8 cellular contexts compared by ENCODE assay signal in the genomic region with DNA sequence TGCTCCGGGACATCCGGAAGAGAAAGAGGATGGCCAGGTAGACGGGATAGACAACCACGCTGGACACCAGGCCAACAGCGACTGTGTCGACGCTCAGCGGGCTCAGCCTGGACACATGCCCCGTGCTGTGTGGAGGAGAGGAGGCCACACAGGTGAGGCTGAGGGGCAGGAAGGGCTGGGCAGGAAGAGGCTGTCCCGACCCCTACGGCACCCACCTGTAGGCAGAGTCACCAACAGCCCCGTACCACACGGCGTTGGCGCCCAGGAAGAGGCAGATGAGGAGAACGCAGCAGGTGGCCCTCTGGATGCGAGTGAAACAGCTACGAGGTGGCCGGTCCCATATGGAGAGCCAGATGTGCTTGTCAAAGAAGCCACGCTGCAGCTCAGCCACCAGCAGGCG. TPM values are rescaled to one million over a fixed set of nuclear protein-coding genes. Genes with fewer than 3 reads are reported as not detected.
DNase-seq lines count a peak whose midpoint lies in the region; ATAC-seq, FAIRE-seq and TF ChIP-seq lines count a peak whose summit lies in the region.
"Not testable (repeated sequence)": the region's sequence is repeated elsewhere in the genome, so short reads cannot be mapped to it uniquely, and the experiment has no call there.
"Had no signal": no experiment of that assay in that cellular context is flagged by ENCODE, and none has a peak within 500 bp of the region (broad histone marks: within the 10 kb centered on the region; RNA-seq: fewer than 3 reads in every experiment).

Gene NPIPA8 (minus strand): TSS at position 101 of the 400 bp plus-strand sequence. CDS start 4,074 bp downstream, outside the sequence.

- not testable (repeated sequence) for H3K79me2 ChIP-seq in SK-N-SH (ENCODE audit: insufficient read depth); K562 (ENCODE audit: control insufficient read depth, insufficient read depth, low read length)

- not testable (repeated sequence) for DNase-seq in HFFc6; SK-N-SH; activated CD4-positive, alpha-beta T cell treated with anti-CD3 and anti-CD28 coated beads, Interleukin-2, amount 10 ng/mL, durations not matched to agents 7 days and 5 days; activated naive CD4-positive, alpha-beta T cell treated with anti-CD3 and anti-CD28 coated beads, Interleukin-2, amount 50 U/mL, for 72 hours (ENCODE audit: low spot score in 2 of 2); K562 (ENCODE audit: extremely low read depth in 1 of 4, low spot score in 3 of 4)

- H3K27me3 ChIP-seq in SK-N-SH (ENCODE audit: insufficient read depth); K562 (ENCODE audit: control insufficient read depth in 2 of 2, insufficient read depth in 2 of 2, low read length in 2 of 2): not testable (repeated sequence)

- not testable (repeated sequence) for ATAC-seq in activated naive CD4-positive, alpha-beta T cell treated with anti-CD3 and anti-CD28 coated beads, Interleukin-2, amount 50 U/mL, for 72 hours; K562

- not testable (repeated sequence) for H3K9me3 Mint-ChIP-seq in HFFc6; activated CD4-positive, alpha-beta T cell treated with anti-CD3 and anti-CD28 coated beads, Interleukin-2, amount 10 ng/mL, durations not matched to agents 7 days and 5 days; activated naive CD4-positive, alpha-beta T cell treated with anti-CD3 and anti-CD28 coated beads, Interleukin-2, amount 50 U/mL, for 72 hours

- H3K9me3 ChIP-seq in SK-N-SH; K562 (replicated peaks; ENCODE audit: control insufficient read depth, insufficient read depth, low read depth, low read length): not testable (repeated sequence)

- H3K4me1 ChIP-seq in SK-N-SH (ENCODE audit: control insufficient read depth in 1 of 2, insufficient read depth in 2 of 2, low read depth in 1 of 2, low read length in 1 of 2); K562 (replicated peaks in 1 of 2; ENCODE audit: control insufficient read depth in 2 of 2, insufficient read depth in 2 of 2, low read length in 2 of 2): not testable (repeated sequence)

- not testable (repeated sequence) for H3K4me1 Mint-ChIP-seq in HFFc6 (ENCODE audit: low read depth); activated CD4-positive, alpha-beta T cell treated with anti-CD3 and anti-CD28 coated beads, Interleukin-2, amount 10 ng/mL, durations not matched to agents 7 days and 5 days

- POLR2A ChIA-PET in SK-N-SH (lab: Yijun Ruan, JAX); activated CD4-positive, alpha-beta T cell treated with anti-CD3 and anti-CD28 coated beads, Interleukin-2, amount 10 ng/mL, durations not matched to agents 7 days and 5 days (lab: Charles Lee); K562 (lab: Yijun Ruan, JAX): not testable (repeated sequence)

- H3K9ac ChIP-seq in SK-N-SH; K562 (ENCODE audit: insufficient read depth in 1 of 2, low read depth in 2 of 2, low read length in 2 of 2): not testable (repeated sequence)

- not testable (repeated sequence) for TF ChIP-seq POLR2A in K562 (conservative IDR thresholded peaks at IDR 0.05)

- not testable (repeated sequence) for FAIRE-seq in K562 (lab: Jason Lieb, UNC)

- not testable (repeated sequence) for H4K20me1 ChIP-seq in SK-N-SH (ENCODE audit: insufficient read depth); K562 (replicated peaks; ENCODE audit: control insufficient read depth, insufficient read depth, low read length)

- WGBS in SK-N-SH (ENCODE audit: low lambda C conversion rate) = no CpG with 5 or more reads among the region's 21 CpGs
- no CpG with 5 or more reads among the region's 21 CpGs for WGBS in K562 (ENCODE audit: insufficient coverage, low coverage, missing lambda C conversion rate)

- not testable (repeated sequence) for H3K27me3 Mint-ChIP-seq in HFFc6 (ENCODE audit: insufficient read depth); activated CD4-positive, alpha-beta T cell treated with anti-CD3 and anti-CD28 coated beads, Interleukin-2, amount 10 ng/mL, durations not matched to agents 7 days and 5 days

- H3K4me2 ChIP-seq in SK-N-SH; K562 (ENCODE audit: insufficient read depth, low read length): not testable (repeated sequence)

- CTCF ChIA-PET in SK-N-SH (lab: Yijun Ruan, JAX); activated CD4-positive, alpha-beta T cell treated with anti-CD3 and anti-CD28 coated beads, Interleukin-2, amount 10 ng/mL, durations not matched to agents 7 days and 5 days (lab: Charles Lee); K562 (lab: Yijun Ruan, JAX; ENCODE audit: low intra/inter-chr PET ratio): not testable (repeated sequence)

- not testable (repeated sequence) for H3K36me3 ChIP-seq in SK-N-SH (replicated peaks in 1 of 2; ENCODE audit: control insufficient read depth in 1 of 2, insufficient read depth in 2 of 2, low read length in 1 of 2); K562 (ENCODE audit: control insufficient read depth, insufficient read depth, low read length)

- intact Hi-C loops in K562 (cut with micrococcal nuclease) = not testable (repeated sequence)

- not testable (repeated sequence) for H3K27ac ChIP-seq in SK-N-SH (ENCODE audit: low read depth in 2 of 2, low read length in 1 of 2); K562 (ENCODE audit: extremely low read depth, low read depth, low read length)

- not testable (repeated sequence) for H3K4me3 Mint-ChIP-seq in HFFc6; activated CD4-positive, alpha-beta T cell treated with anti-CD3 and anti-CD28 coated beads, Interleukin-2, amount 10 ng/mL, durations not matched to agents 7 days and 5 days

- H3K9me1 ChIP-seq in K562 (ENCODE audit: control insufficient read depth, insufficient read depth, low read length) = not testable (repeated sequence)

- not testable (repeated sequence) for TF ChIP-seq EP300 in SK-N-SH (IDR thresholded peaks at IDR 0.05; ENCODE audit: borderline replicate concordance in 1 of 2, low read depth in 1 of 2, low read length in 1 of 2); K562 (IDR thresholded peaks at IDR 0.05; ENCODE audit: low read length)

- not testable (repeated sequence) for TF ChIP-seq RAD21 in SK-N-SH (IDR thresholded peaks at IDR 0.05; ENCODE audit: low read length); K562 (CRISPR knock-in tag; conservative IDR thresholded peaks at IDR 0.05 in 1 of 2, IDR thresholded peaks at IDR 0.05 in 1 of 2)

- not testable (repeated sequence) for H3K9me2 ChIP-seq in SK-N-SH

- H3K27ac Mint-ChIP-seq in HFFc6; activated CD4-positive, alpha-beta T cell treated with anti-CD3 and anti-CD28 coated beads, Interleukin-2, amount 10 ng/mL, durations not matched to agents 7 days and 5 days; activated naive CD4-positive, alpha-beta T cell treated with anti-CD3 and anti-CD28 coated beads, Interleukin-2, amount 50 U/mL, for 72 hours: not testable (repeated sequence)

- in situ Hi-C loops in K562 (cut with MboI) = not testable (repeated sequence)

- not testable (repeated sequence) for TF ChIP-seq CTCF in HFFc6 (IDR thresholded peaks at IDR 0.05); SK-N-SH (IDR thresholded peaks at IDR 0.05); K562 (IDR thresholded peaks at IDR 0.05 in 2 of 3, conservative IDR thresholded peaks at IDR 0.05 in 1 of 3; ENCODE audit: insufficient read depth in 2 of 3, low read depth in 1 of 3, low read length in 3 of 3)

- H3K4me3 ChIP-seq in SK-N-SH (ENCODE audit: low read depth in 2 of 2, low read length in 1 of 2); K562: not testable (repeated sequence)

- H2AFZ ChIP-seq in SK-N-SH (ENCODE audit: low read depth); K562 (ENCODE audit: low read depth, low read length): not testable (repeated sequence)

- not testable (repeated sequence) for H3F3A ChIP-seq in SK-N-SH (replicated peaks; ENCODE audit: insufficient read depth)

- not testable (repeated sequence) for BruUV-seq in K562 (replicated peaks; lab: Mats Ljungman, UMichigan)

- not testable (repeated sequence) for H3K36me3 Mint-ChIP-seq in HFFc6 (ENCODE audit: low read depth); activated CD4-positive, alpha-beta T cell treated with anti-CD3 and anti-CD28 coated beads, Interleukin-2, amount 10 ng/mL, durations not matched to agents 7 days and 5 days (ENCODE audit: low read depth); activated naive CD4-positive, alpha-beta T cell treated with anti-CD3 and anti-CD28 coated beads, Interleukin-2, amount 50 U/mL, for 72 hours

RNA-seq across cellular contexts. Expression of gene NPIPA8, which starts in this region (rescaled TPM):
- 10 to 100 TPM in 5 of 6 experiments, 1 to 10 TPM in 1; 5.4 to 23.5 (median 16.3) TPM for total RNA-seq in HFFc6 (2021; fragmentation: NEBNext Ultra II Directional; extraction: Animal tissue kit (Norgen Biotek cat#: 25700))
- polyA plus RNA-seq in SK-N-SH (2012; rRNA removed) = 15.8 and 19.1 TPM in 2 replicates
- polyA plus RNA-seq in SK-N-SH (2012; cell fraction: cytosol; rRNA removed) = 13.9 and 16.2 TPM in 2 replicates
- polyA plus RNA-seq in SK-N-SH (2012; cell fraction: nucleus; rRNA removed) = 50.3 and 71.4 TPM in 2 replicates
- 10 to 100 TPM; 55.3 to 80.0 TPM for total RNA-seq in activated CD4-positive, alpha-beta T cell treated with anti-CD3 and anti-CD28 coated beads, Interleukin-2, amount 10 ng/mL, durations not matched to agents 7 days and 5 days
- total RNA-seq in activated naive CD4-positive, alpha-beta T cell treated with anti-CD3 and anti-CD28 coated beads, Interleukin-2, amount 50 U/mL, for 72 hours = 10 to 100 TPM; 28.9 to 32.4 TPM
- total RNA-seq in K562 (2011; cell fraction: chromatin; rRNA removed; ENCODE audit: low replicate concordance) = 4.8 and 17.6 TPM in 2 replicates
- 1.7 and 2.2 TPM in 2 replicates for total RNA-seq in K562 (2011; cell fraction: nucleolus; rRNA removed)
- total RNA-seq in K562 (2011; cell fraction: nucleoplasm; rRNA removed) = 1.2 TPM in 2 replicates
- 1.8 and 4.8 TPM in 2 replicates for total RNA-seq in K562 (2014; rRNA removed)
- 11.0 and 11.2 TPM in 2 replicates for total RNA-seq in K562 (2014; rRNA removed; fragmentation: Illumina TruSeq; extraction: Trizol)
- total RNA-seq in K562 (2015; rRNA removed; fragmentation: Illumina TruSeq; extraction: Trizol) = 9.8 and 17.3 TPM in 2 replicates
- total RNA-seq in K562 (2021) = 10.9 and 12.1 TPM in 2 replicates
- 4.6 and 5.3 TPM in 2 replicates for polyA plus RNA-seq in K562 (2011; rRNA removed)
- 6.7 and 13.4 TPM in 2 replicates for polyA plus RNA-seq in K562 (2011; cell fraction: cytosol; rRNA removed)
- 3.1 and 19.7 TPM in 2 replicates for polyA plus RNA-seq in K562 (2011; cell fraction: nucleus; rRNA removed)
- 10.9 and 11.4 TPM in 2 replicates for polyA plus RNA-seq in K562 (2012)
- polyA plus RNA-seq in K562 (2014; fragmentation: Illumina TruSeq; extraction: Trizol) = 15.0 and 28.9 TPM in 2 replicates
- 1 to 10 TPM; 2.9 to 3.0 TPM for polyA plus RNA-seq in K562 (2014; fragmentation: Nextera tagmentation; extraction: Ambion mirVana)
- 9.1 and 12.0 TPM in 2 replicates for polyA plus RNA-seq in K562 (2014; rRNA removed)
- 0.60 TPM in 1 of 2 replicates, not detected in the other for polyA minus RNA-seq in K562 (2011; rRNA and poly(A)+ RNA removed)
- 1.3 TPM in 1 of 2 replicates, not detected in the other for polyA minus RNA-seq in K562 (2011; cell fraction: cytosol; rRNA and poly(A)+ RNA removed)
- 0.89 TPM in 1 of 2 replicates, not detected in the other for polyA minus RNA-seq in K562 (2011; cell fraction: nucleus; rRNA and poly(A)+ RNA removed)
- total RNA-seq: GM12878, GM23248, H7 had no signal
- polyA plus RNA-seq: GM23248 had no signal
